In genomic region chr21:36973986-36974850, GRCh38 we compare ENCODE assay signal across 27 cellular contexts. TPM values are rescaled to one million over a fixed set of nuclear protein-coding genes. Genes with fewer than 3 reads are reported as not detected.
DNase-seq lines count a peak whose midpoint lies in the region; ATAC-seq and TF ChIP-seq lines count a peak whose summit lies in the region.
"Had no signal": no experiment of that assay in that cellular context is flagged by ENCODE, and none has a peak within 500 bp of the region (broad histone marks: within the 10 kb centered on the region; RNA-seq: fewer than 3 reads in every experiment).

No MANE protein-coding gene starts in this region.

- no peak for TF ChIP-seq CTCF in CD8-positive, alpha-beta T cell (IDR thresholded peaks at IDR 0.05)

- H3K27ac Mint-ChIP-seq in CD8-positive, alpha-beta T cell, result no peak overlapping the region
- H3K27ac Mint-ChIP-seq: activated B cell treated with CpG ODN at 0.5 μM for 24 hours; activated naive CD8-positive, alpha-beta T cell treated with anti-CD3 and anti-CD28 coated beads, Interleukin-2, amount 10 ng/mL, durations not matched to agents 7 days and 5 days; activated T-helper 1 cell treated with anti-CD3 and anti-CD28 coated beads, Interleukin-12 subunit alpha, Interleukin-12 subunit beta, Interleukin-2, Interleukin-4 antibody, amounts not matched to agents 30 ng/mL and 10 ng/mL and 1 ng/mL, durations not matched to agents 14 hours and 24 hours and 36 hours; mesothelial cell of epicardium; natural killer cell; T-helper 2 cell treated with Interferon-gamma antibody and Interleukin-4, amounts not matched to agents 5 μg/mL and 100 μg/mL, for 36 hours; type B pancreatic cell had no signal

- H3K4me3 Mint-ChIP-seq in CD8-positive, alpha-beta T cell, result no peak overlapping the region
- H3K4me3 Mint-ChIP-seq: activated B cell treated with CpG ODN at 0.5 μM for 24 hours; activated naive CD8-positive, alpha-beta T cell treated with anti-CD3 and anti-CD28 coated beads, Interleukin-2, amount 10 ng/mL, durations not matched to agents 7 days and 5 days; activated T-helper 1 cell treated with anti-CD3 and anti-CD28 coated beads, Interleukin-12 subunit alpha, Interleukin-12 subunit beta, Interleukin-2, Interleukin-4 antibody, amounts not matched to agents 30 ng/mL and 10 ng/mL and 1 ng/mL, durations not matched to agents 14 hours and 24 hours and 36 hours; mesothelial cell of epicardium; natural killer cell; T-helper 2 cell treated with Interferon-gamma antibody and Interleukin-4, amounts not matched to agents 5 μg/mL and 100 μg/mL, for 36 hours; type B pancreatic cell had no signal

- H3K4me1 ChIP-seq in CD8-positive, alpha-beta T cell (ENCODE audit: insufficient read depth, low read length), result no peaks in the 10 kb centered on the region
- H3K4me1 ChIP-seq: foreskin keratinocyte had no signal

- H3K27me3 Mint-ChIP-seq in CD8-positive, alpha-beta T cell (ENCODE audit: low read depth), result no peaks in the 10 kb centered on the region
- H3K27me3 Mint-ChIP-seq: activated B cell treated with CpG ODN at 0.5 μM for 24 hours; activated naive CD8-positive, alpha-beta T cell treated with anti-CD3 and anti-CD28 coated beads, Interleukin-2, amount 10 ng/mL, durations not matched to agents 7 days and 5 days; type B pancreatic cell had no signal

- no peaks in the 10 kb centered on the region for H3K36me3 Mint-ChIP-seq in CD8-positive, alpha-beta T cell
- H3K36me3 Mint-ChIP-seq: activated naive CD8-positive, alpha-beta T cell treated with anti-CD3 and anti-CD28 coated beads, Interleukin-2, amount 10 ng/mL, durations not matched to agents 7 days and 5 days; mesothelial cell of epicardium; natural killer cell had no signal

- H3K9me3 ChIP-seq in CD8-positive, alpha-beta T cell (ENCODE audit: low read length), result no peaks in the 10 kb centered on the region
- H3K9me3 ChIP-seq: BLaER1 treated with 17β-estradiol and CSF1 and Interleukin-3, amounts not matched to agents 10 nM and 100 nM; HAP-1; left ventricle myocardium inferior; MG63; spleen had no signal

- CTCF ChIA-PET in CD8-positive, alpha-beta T cell (lab: Charles Lee), result interaction anchor here (1.4 kb wide), 1 partner anchor 16 kb away, joined by 3 read pairs; no protein-coding TSS in a partner anchor

- ATAC-seq in CD8-positive, alpha-beta T cell, result peak; percentile 34
- ATAC-seq: foreskin keratinocyte, natural killer cell had no signal

- H3K27ac ChIP-seq in CD8-positive, alpha-beta T cell (ENCODE audit: low read depth, low read length), result no peak overlapping the region
- no peak overlapping the region for H3K27ac ChIP-seq in caudate nucleus (ENCODE audit: low read depth, low read length)
- H3K27ac ChIP-seq: BLaER1 treated with 17β-estradiol and CSF1 and Interleukin-3, amounts not matched to agents 10 nM and 100 nM; foreskin keratinocyte; left ventricle myocardium inferior; RWPE1; SK-N-MC; spleen had no signal

- no peaks in the 10 kb centered on the region for H3K9me3 Mint-ChIP-seq in CD8-positive, alpha-beta T cell
- H3K9me3 Mint-ChIP-seq: activated B cell treated with CpG ODN at 0.5 μM for 24 hours; activated naive CD8-positive, alpha-beta T cell treated with anti-CD3 and anti-CD28 coated beads, Interleukin-2, amount 10 ng/mL, durations not matched to agents 7 days and 5 days; activated T-helper 1 cell treated with anti-CD3 and anti-CD28 coated beads, Interleukin-12 subunit alpha, Interleukin-12 subunit beta, Interleukin-2, Interleukin-4 antibody, amounts not matched to agents 30 ng/mL and 10 ng/mL and 1 ng/mL, durations not matched to agents 14 hours and 24 hours and 36 hours; mesothelial cell of epicardium; natural killer cell; T-helper 2 cell treated with Interferon-gamma antibody and Interleukin-4, amounts not matched to agents 5 μg/mL and 100 μg/mL, for 36 hours; type B pancreatic cell had no signal

- intact Hi-C loops in CD8-positive, alpha-beta T cell (cut with DNase I, micrococcal nuclease), result no loop called here

- no peak for TF ChIP-seq POLR2A in erythroblast (IDR thresholded peaks at IDR 0.05; ENCODE audit: low read length)

- DNase-seq in NCI-H2196 (lab: John Stamatoyannopoulos, UW; ENCODE audit: unreplicated experiment), result peak; percentile 18
- no peak for DNase-seq in NCI-H2196 treated with DMSO at 0.1 percent for 48 hours (lab: John Stamatoyannopoulos, UW; ENCODE audit: unreplicated experiment)
- no peak for DNase-seq in CD8-positive, alpha-beta T cell
- peak; percentile 23 for DNase-seq in NCI-H69 (lab: John Stamatoyannopoulos, UW)
- DNase-seq in erythroblast (lab: John Stamatoyannopoulos, UW), result peak; percentile 51 to 55
- no peak for DNase-seq in NCI-H1417 (lab: John Stamatoyannopoulos, UW)
- DNase-seq in NCI-H226, result no peak
- DNase-seq in caudate nucleus (lab: John Stamatoyannopoulos, UW), result no peak
- DNase-seq: ACHN; activated B cell treated with CpG ODN at 0.5 μM for 24 hours; activated naive CD8-positive, alpha-beta T cell treated with anti-CD3 and anti-CD28 coated beads, Interleukin-2, amount 10 ng/mL, durations not matched to agents 7 days and 5 days; foreskin keratinocyte; GDM1; left ventricle myocardium inferior; MG63; natural killer cell; NCI-H1694; spleen; stimulated activated CD4-positive, alpha-beta T cell treated with anti-CD3 and anti-CD28 coated beads, Interleukin-4, amount 100 ng/mL, for 24 hours had no signal

- POLR2A ChIA-PET in CD8-positive, alpha-beta T cell (lab: Charles Lee), result no interaction called here

- H3K36me3 ChIP-seq in CD8-positive, alpha-beta T cell (ENCODE audit: insufficient read depth, low read length), result no peaks in the 10 kb centered on the region
- H3K36me3 ChIP-seq: HAP-1, left ventricle myocardium inferior, MG63, spleen had no signal

- peaks cover 12% of the 10 kb centered on the region for H3K4me1 Mint-ChIP-seq in CD8-positive, alpha-beta T cell (ENCODE audit: low read depth)

- no peaks in the 10 kb centered on the region for H3K27me3 ChIP-seq in CD8-positive, alpha-beta T cell (ENCODE audit: insufficient read depth, low read length)
- H3K27me3 ChIP-seq: BLaER1 treated with 17β-estradiol and CSF1 and Interleukin-3, amounts not matched to agents 10 nM and 100 nM; foreskin keratinocyte; MG63; spleen had no signal

- H3K4me3 ChIP-seq in CD8-positive, alpha-beta T cell (ENCODE audit: low read depth, low read length), result no peak overlapping the region
- H3K4me3 ChIP-seq: BLaER1 treated with 17β-estradiol and CSF1 and Interleukin-3, amounts not matched to agents 10 nM and 100 nM; HAP-1; left ventricle myocardium inferior; MG63; SK-N-MC; spleen had no signal

RNA-seq across cellular contexts. Expression of gene HLCS, which starts 7.7 kb away (rescaled TPM):
- 10 to 100 TPM in 1 of 2 experiments, 1 to 10 TPM in 1; 9.7 to 13.6 TPM for total RNA-seq in CD8-positive, alpha-beta T cell

RNA-seq across cellular contexts. Expression of gene RIPPLY3, which starts 32.3 kb away (rescaled TPM):
- not detected for total RNA-seq in CD8-positive, alpha-beta T cell
- total RNA-seq: activated B cell treated with CpG ODN at 0.5 μM for 24 hours; activated naive CD8-positive, alpha-beta T cell treated with anti-CD3 and anti-CD28 coated beads, Interleukin-2, amount 10 ng/mL, durations not matched to agents 7 days and 5 days; left ventricle myocardium inferior; natural killer cell; spleen had no signal

Comparison
In these comparisons a context has a peak if more than half of its experiments do, and no peak if none do; other contexts are left out.
1. DNase-seq: peak in NCI-H2196 (single experiment), NCI-H69 (single experiment) and erythroblast (2 of 2); none in NCI-H2196 treated with DMSO at 0.1 percent for 48 hours (single experiment), CD8-positive, alpha-beta T cell (0 of 7), NCI-H1417 (0 of 3), NCI-H226 (single experiment) and caudate nucleus (0 of 61).